In the genomic region with DNA sequence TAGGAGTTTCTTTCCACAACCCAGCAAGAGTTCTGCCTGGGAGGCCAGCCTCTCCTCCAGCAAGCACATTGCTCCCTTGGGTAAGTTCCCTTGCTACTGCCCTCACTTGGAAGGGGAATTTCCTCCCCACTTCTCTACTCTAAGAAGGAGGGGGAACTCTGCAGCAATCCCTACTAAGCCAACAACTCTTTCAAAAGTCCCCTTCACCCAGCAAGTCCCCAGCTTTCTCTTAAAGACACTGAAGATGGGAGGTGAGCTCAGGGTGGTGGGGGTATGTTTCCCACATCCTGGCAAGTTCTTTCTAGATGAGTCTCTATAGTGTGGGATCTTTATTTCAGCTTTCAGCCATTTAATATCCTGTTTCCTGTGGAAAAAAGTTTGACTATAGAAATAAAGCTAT, we compare ENCODE assay signal across 28 cellular contexts. TPM values are rescaled to one million over a fixed set of nuclear protein-coding genes. Genes with fewer than 3 reads are reported as not detected.
DNase-seq lines count a peak whose midpoint lies in the region; ATAC-seq, FAIRE-seq and TF ChIP-seq lines count a peak whose summit lies in the region.
"Had no signal": no experiment of that assay in that cellular context is flagged by ENCODE, and none has a peak within 500 bp of the region (broad histone marks: within the 10 kb centered on the region; RNA-seq: fewer than 3 reads in every experiment).

No MANE protein-coding gene starts in this region.

- peaks cover 24% of the 10 kb centered on the region for H3K27me3 Mint-ChIP-seq in T-helper 2 cell treated with Interferon-gamma antibody and Interleukin-4, amounts not matched to agents 5 μg/mL and 100 μg/mL, for 36 hours (ENCODE audit: low read depth)

- SMC1A ChIA-PET in GM12878 (lab: Charles Lee; ENCODE audit: uncharacterized antibody, unreplicated experiment), result interaction anchor here (0.9 to 2.4 kb wide), 10 partner anchors 8 to 237 kb away, joined by 3 to 8 read pairs (median 4); no protein-coding TSS in a partner anchor

- H3K27ac ChIP-seq in GM12878 (ENCODE audit: control insufficient read depth, insufficient read depth) (no peak overlapping the region), tibial nerve (no peak overlapping the region)
- H3K27ac ChIP-seq: 22Rv1, body of pancreas, dorsolateral prefrontal cortex, GM23248, pancreas had no signal

- H3K79me2 ChIP-seq in GM12878 (ENCODE audit: control insufficient read depth, insufficient read depth, low read length), result no peaks in the 10 kb centered on the region

- H3K27me3 ChIP-seq in GM12878 (replicated peaks in 1 of 2; ENCODE audit: control insufficient read depth in 2 of 2, insufficient read depth in 2 of 2, low read length in 1 of 2) (no peaks in the 10 kb centered on the region), tibial nerve (no peaks in the 10 kb centered on the region)
- H3K27me3 ChIP-seq: body of pancreas, dorsolateral prefrontal cortex, pancreas had no signal

- TF ChIP-seq CTCF in GM12878 (IDR thresholded peaks at IDR 0.05 in 2 of 3, conservative IDR thresholded peaks at IDR 0.05 in 1 of 3; ENCODE audit: control insufficient read depth in 2 of 3, extremely low read depth in 1 of 3, insufficient read depth in 1 of 3, low read depth in 3 of 3, low read length in 3 of 3) (no peak), tibial nerve (IDR thresholded peaks at IDR 0.05) (no peak)

- no TSS peak for BruUV-seq in GM12878 (replicated peaks; lab: Mats Ljungman, UMichigan)

- H3K9ac ChIP-seq in GM12878 (ENCODE audit: control insufficient read depth, insufficient read depth, low read length), result no peak overlapping the region
- H3K9ac ChIP-seq: GM23248 had no signal

- in situ Hi-C loops in GM12878 (cut with MboI), result no loop called here

- intact Hi-C loops in GM12878 (cut with micrococcal nuclease; ENCODE audit: unreplicated experiment), result no loop called here

- no peak for FAIRE-seq in GM12878 (lab: Jason Lieb, UNC)
- FAIRE-seq: GM19239, HTR-8/SVneo, keratinocyte, pancreas had no signal

- peak overlapping the region; percentile 21 for H2AFZ ChIP-seq in GM12878 (ENCODE audit: control insufficient read depth, low read depth, low read length)
- H2AFZ ChIP-seq: GM23248 had no signal

- H3K36me3 ChIP-seq in GM12878 (ENCODE audit: control insufficient read depth in 2 of 2, insufficient read depth in 2 of 2, low read length in 1 of 2), result no peaks in the 10 kb centered on the region
- no peaks in the 10 kb centered on the region for H3K36me3 ChIP-seq in tibial nerve
- H3K36me3 ChIP-seq: pancreas had no signal

- DNase-seq in T-helper 2 cell treated with Interferon-gamma antibody and Interleukin-4, amounts not matched to agents 5 μg/mL and 100 μg/mL, for 36 hours (ENCODE audit: low spot score), result peak; percentile 15
- DNase-seq in T-helper 2 cell (no peak), ELR (ENCODE audit: low read depth) (peak; percentile 8), GM12878 (ENCODE audit: low read depth, low spot score) (peak; percentile 38), NCI-H2081 treated with DMSO at 0.1 percent for 48 hours (lab: John Stamatoyannopoulos, UW) (no peak), tibial nerve (ENCODE audit: low spot score in 2 of 2) (no peak)
- DNase-seq: body of pancreas; CD4-positive, alpha-beta T cell; cerebellar nuclear complex; dorsolateral prefrontal cortex; GM23248; HFFc6; MV-4-11; NCI-H146; NCI-H2171; NCI-H524; nephron progenitor cell; pancreas; SHP77; stimulated activated CD4-positive, alpha-beta T cell treated with anti-CD3 and anti-CD28 coated beads, Interleukin-4, amount 100 ng/mL, for 24 hours; stimulated activated naive CD4-positive, alpha-beta T cell treated with Interleukin-2 at 50 U/mL for 16 hours had no signal

- H3K4me1 ChIP-seq in GM12878 (ENCODE audit: control insufficient read depth, insufficient read depth, low read length), result no peaks in the 10 kb centered on the region
- no peaks in the 10 kb centered on the region for H3K4me1 ChIP-seq in tibial nerve

- H4K20me1 ChIP-seq in GM12878 (ENCODE audit: control insufficient read depth, insufficient read depth), result no peaks in the 10 kb centered on the region

- TF ChIP-seq POLR2A in GM12878 (IDR thresholded peaks at IDR 0.05; ENCODE audit: low read depth, low read length) (no peak), tibial nerve (IDR thresholded peaks at IDR 0.05) (no peak)

- no peak overlapping the region for H3K4me3 Mint-ChIP-seq in T-helper 2 cell treated with Interferon-gamma antibody and Interleukin-4, amounts not matched to agents 5 μg/mL and 100 μg/mL, for 36 hours
- H3K4me3 Mint-ChIP-seq: CD4-positive, alpha-beta T cell; HFFc6; nephron progenitor cell had no signal

- RAD21 ChIA-PET in GM12878 (lab: Charles Lee; ENCODE audit: unreplicated experiment), result interaction anchor here (0.7 to 2.7 kb wide), 8 partner anchors 9 to 232 kb away, joined by 3 to 11 read pairs (median 6); no protein-coding TSS in a partner anchor

- CTCF ChIA-PET in GM12878 (lab: Yijun Ruan, JAX), result interaction anchor here (0.8 to 1.5 kb wide), 2 partner anchors 14 to 233 kb away, joined by 4 to 9 read pairs; no protein-coding TSS in a partner anchor

- no peak for TF ChIP-seq RAD21 in GM12878 (IDR thresholded peaks at IDR 0.05; ENCODE audit: insufficient read depth, low read depth, low read length)

- H3K4me1 Mint-ChIP-seq in T-helper 2 cell treated with Interferon-gamma antibody and Interleukin-4, amounts not matched to agents 5 μg/mL and 100 μg/mL, for 36 hours (ENCODE audit: low read depth), result peaks cover 4% of the 10 kb centered on the region
- H3K4me1 Mint-ChIP-seq: nephron progenitor cell had no signal

- ATAC-seq in GM21529 (IDR thresholded peaks at IDR 0.05; ENCODE audit: unreplicated experiment), result peak; percentile 55
- peak; percentile 81 for ATAC-seq in GM12878
- ATAC-seq in HG03571 (IDR thresholded peaks at IDR 0.05; ENCODE audit: unreplicated experiment), result no peak
- ATAC-seq: body of pancreas, pancreas had no signal

- POLR2A ChIA-PET in GM12878 (lab: Charles Lee), result interaction anchor here (0.5 to 1.0 kb wide), 5 partner anchors 15 to 1200 kb away, joined by 3 to 10 read pairs (median 3); no protein-coding TSS in a partner anchor

- H3K9me3 ChIP-seq in GM12878 (replicated peaks; ENCODE audit: control insufficient read depth, insufficient read depth, low read length) (no peaks in the 10 kb centered on the region), tibial nerve (no peaks in the 10 kb centered on the region)
- H3K9me3 ChIP-seq: body of pancreas, pancreas had no signal

- H3K4me2 ChIP-seq in GM12878 (ENCODE audit: control insufficient read depth, insufficient read depth), result peak overlapping the region; percentile 52; the same call in 1 of the 2 replicates
- H3K4me2 ChIP-seq: smooth muscle cell had no signal

- H3K36me3 Mint-ChIP-seq in T-helper 2 cell treated with Interferon-gamma antibody and Interleukin-4, amounts not matched to agents 5 μg/mL and 100 μg/mL, for 36 hours (ENCODE audit: low read depth), result no peaks in the 10 kb centered on the region

- TF ChIP-seq EP300 in GM12878 (IDR thresholded peaks at IDR 0.05; ENCODE audit: borderline replicate concordance in 1 of 2, control insufficient read depth in 1 of 2, low read depth in 2 of 2, low read length in 2 of 2) (no peak), tibial nerve (IDR thresholded peaks at IDR 0.05) (no peak)

- H3K9me3 Mint-ChIP-seq in T-helper 2 cell treated with Interferon-gamma antibody and Interleukin-4, amounts not matched to agents 5 μg/mL and 100 μg/mL, for 36 hours, result no peaks in the 10 kb centered on the region
- H3K9me3 Mint-ChIP-seq: HFFc6 had no signal

- H3K4me3 ChIP-seq in GM12878, result no peak overlapping the region
- no peak overlapping the region for H3K4me3 ChIP-seq in tibial nerve
- H3K4me3 ChIP-seq: body of pancreas, dorsolateral prefrontal cortex, GM23248, pancreas, smooth muscle cell had no signal

- H3K27ac Mint-ChIP-seq in T-helper 2 cell treated with Interferon-gamma antibody and Interleukin-4, amounts not matched to agents 5 μg/mL and 100 μg/mL, for 36 hours, result no peak overlapping the region
- H3K27ac Mint-ChIP-seq: CD4-positive, alpha-beta T cell; HFFc6; nephron progenitor cell had no signal

TF ChIP-seq in GM12878, 131 proteins besides CTCF, POLR2A, EP300 and RAD21 (continues in another document):
- TF ChIP-seq KLF5 (IDR thresholded peaks at IDR 0.05; ENCODE audit: partially characterized antibody) (no peak), BCL11A (IDR thresholded peaks at IDR 0.05; ENCODE audit: low read depth, low read length) (no peak), RBBP5 (conservative IDR thresholded peaks at IDR 0.05) (no peak), ZNF622 (IDR thresholded peaks at IDR 0.05) (no peak), RUNX3 (IDR thresholded peaks at IDR 0.05; ENCODE audit: low read length) (peak; percentile 39; the same call in 1 of the 2 replicates), CEBPB (IDR thresholded peaks at IDR 0.05; ENCODE audit: borderline replicate concordance in 1 of 2, low read depth in 2 of 2, low read length in 2 of 2) (no peak), IKZF2 (IDR thresholded peaks at IDR 0.05) (peak; percentile 50 to 57; a peak in 3 of 4 replicates), MEF2B (IDR thresholded peaks at IDR 0.05; ENCODE audit: partially characterized antibody, poor library complexity, severe bottlenecking) (peak; percentile 43), TCF12 (IDR thresholded peaks at IDR 0.05; ENCODE audit: low read depth, low read length) (no peak)

RNA-seq across cellular contexts. Expression of a gene that starts 49.0 kb away (rescaled TPM):
- total RNA-seq in GM12878 (2013; cell fraction: nucleolus; rRNA removed), result 0.27 and 0.31 TPM in 2 replicates
- total RNA-seq in GM12878 (2014; rRNA removed), result under 0.01 and 0.06 TPM in 2 replicates
- total RNA-seq in GM12878 (2014; rRNA removed; fragmentation: Illumina TruSeq; extraction: Trizol), result 0.04 and 0.05 TPM in 2 replicates
- 0.05 TPM in 1 of 2 replicates, not detected in the other for total RNA-seq in GM12878 (2021)
- polyA plus RNA-seq in GM12878 (2011; ENCODE audit: low read depth), result 0.20 TPM
- 0.09 TPM in 1 of 2 replicates, not detected in the other for polyA plus RNA-seq in GM12878 (2011; rRNA removed)
- 0.02 TPM in 1 of 2 replicates, not detected in the other for polyA plus RNA-seq in GM12878 (2011; cell fraction: cytosol; rRNA removed)
- not detected in 2 replicates for polyA plus RNA-seq in GM12878 (2011; cell fraction: nucleus; rRNA removed)
- polyA plus RNA-seq in GM12878 (2012), result 0.19 and 0.36 TPM in 2 replicates
- 0.03 and 0.30 TPM in 2 replicates for polyA plus RNA-seq in GM12878 (2014; fragmentation: Illumina TruSeq; extraction: Trizol)
- polyA plus RNA-seq in GM12878 (2014; fragmentation: Nextera tagmentation; extraction: Ambion mirVana), result under 1 TPM; 0.20 to 0.31 TPM
- polyA plus RNA-seq in GM12878 (2014; rRNA removed), result not detected in 2 replicates
- under 1 TPM; 0.37 to 0.44 TPM for polyA plus RNA-seq in GM12878 (2016; fragmentation: Nextera tagmentation; extraction: Ambion mirVana)
- 0.07 TPM in 1 of 2 replicates, not detected in the other for polyA minus RNA-seq in GM12878 (2011; rRNA and poly(A)+ RNA removed)
- 2.3 TPM in 1 of 2 replicates, not detected in the other for polyA minus RNA-seq in GM12878 (2011; cell fraction: cytosol; rRNA and poly(A)+ RNA removed)
- 0.10 and 0.12 TPM in 2 replicates for polyA minus RNA-seq in GM12878 (2011; cell fraction: nucleus; rRNA and poly(A)+ RNA removed)
- 1 to 10 TPM; 6.3 to 8.8 (median 7.2) TPM for total RNA-seq in tibial nerve
- total RNA-seq: GM23248 had no signal
- polyA plus RNA-seq: keratinocyte had no signal

Comparison
In these comparisons a context has a peak if more than half of its experiments do, and no peak if none do; other contexts are left out.
1. DNase-seq: peak in T-helper 2 cell treated with Interferon-gamma antibody and Interleukin-4, amounts not matched to agents 5 μg/mL and 100 μg/mL, for 36 hours (single experiment), ELR (single experiment) and GM12878 (single experiment); none in T-helper 2 cell (0 of 5), NCI-H2081 treated with DMSO at 0.1 percent for 48 hours (single experiment) and tibial nerve (0 of 2).
2. RNA of a gene that starts 49.0 kb away (total RNA-seq): 6.3 to 8.8 TPM in tibial nerve; under 0.01 to 0.31 TPM in GM12878; every median in the first group is over 4 times any median in the second.